Comparison of ENCODE assay signal across 2 cellular contexts in genomic region chr1:158646465-158646864, GRCh38.
TF ChIP-seq lines count a peak whose summit lies in the region.

No MANE protein-coding gene starts in this region.

TF ChIP-seq in liver, 16 proteins besides CTCF, POLR2A, EP300 and RAD21:
- peak; percentile 57 for TF ChIP-seq REST (IDR thresholded peaks at IDR 0.05)
- no peak for TF ChIP-seq NR2F2 (IDR thresholded peaks at IDR 0.05)
- no peak for TF ChIP-seq ZBTB33 (IDR thresholded peaks at IDR 0.05)
- TF ChIP-seq YY1 (IDR thresholded peaks at IDR 0.05), result no peak
- TF ChIP-seq HNF4A (conservative IDR thresholded peaks at IDR 0.05), result no peak

TF ChIP-seq in HepG2, 621 proteins besides CTCF, POLR2A, EP300 and RAD21:
- TF ChIP-seq ZFP90 (CRISPR knock-in tag; IDR thresholded peaks at IDR 0.05; ENCODE audit: borderline replicate concordance) (no peak), MIER2 (CRISPR knock-in tag; IDR thresholded peaks at IDR 0.05) (no peak), LRRFIP1 (CRISPR knock-in tag; conservative IDR thresholded peaks at IDR 0.05) (no peak), SSRP1 (CRISPR knock-in tag; IDR thresholded peaks at IDR 0.05) (no peak), TFE3 (CRISPR knock-in tag; IDR thresholded peaks at IDR 0.05) (no peak), SNAPC5 (CRISPR knock-in tag; IDR thresholded peaks at IDR 0.05; ENCODE audit: borderline replicate concordance) (no peak), NFIB (CRISPR knock-in tag; IDR thresholded peaks at IDR 0.05; ENCODE audit: borderline replicate concordance) (no peak), POLR2AphosphoS5 (IDR thresholded peaks at IDR 0.05; ENCODE audit: low read depth, low read length) (no peak), ZNF274 (CRISPR knock-in tag; IDR thresholded peaks at IDR 0.05) (no peak)
